ENCODE assay signal across 26 cellular contexts in genomic region chr4:88761342-88761741, GRCh38.
"Had no signal": no experiment of that assay in that cellular context is flagged by ENCODE, and none has a peak within 500 bp of the region (broad histone marks: within the 10 kb centered on the region; RNA-seq: fewer than 3 reads in every experiment).

No MANE protein-coding gene starts in this region.

- ATAC-seq: activated T-cell treated with anti-CD3 and anti-CD28 coated beads, Interleukin-2, amount 50 U/mL, for 4 hours; SK-N-SH treated with all-trans-retinoic acid at 6 μM for 48 hours had no signal

- H3K9me3 Mint-ChIP-seq: activated CD4-positive, alpha-beta memory T cell treated with anti-CD3 and anti-CD28 coated beads for 36 hours; activated naive CD8-positive, alpha-beta T cell treated with anti-CD3 and anti-CD28 coated beads, Interleukin-2, amount 10 ng/mL, durations not matched to agents 7 days and 5 days; activated T-cell treated with anti-CD3 and anti-CD28 coated beads, Interleukin-2, amount 50 U/mL, for 4 hours had no signal

- H3K27ac ChIP-seq: adrenal gland, Peyer's patch, RWPE1, SJCRH30 had no signal

- H3K4me1 ChIP-seq: Peyer's patch had no signal

- H3K4me3 Mint-ChIP-seq: activated CD4-positive, alpha-beta memory T cell treated with anti-CD3 and anti-CD28 coated beads for 36 hours; activated naive CD8-positive, alpha-beta T cell treated with anti-CD3 and anti-CD28 coated beads, Interleukin-2, amount 10 ng/mL, durations not matched to agents 7 days and 5 days; activated T-cell treated with anti-CD3 and anti-CD28 coated beads, Interleukin-2, amount 50 U/mL, for 4 hours had no signal

- H3K36me3 Mint-ChIP-seq: activated CD4-positive, alpha-beta memory T cell treated with anti-CD3 and anti-CD28 coated beads for 36 hours; activated naive CD8-positive, alpha-beta T cell treated with anti-CD3 and anti-CD28 coated beads, Interleukin-2, amount 10 ng/mL, durations not matched to agents 7 days and 5 days had no signal

- H3K27ac Mint-ChIP-seq: activated CD4-positive, alpha-beta memory T cell treated with anti-CD3 and anti-CD28 coated beads for 36 hours; activated naive CD8-positive, alpha-beta T cell treated with anti-CD3 and anti-CD28 coated beads, Interleukin-2, amount 10 ng/mL, durations not matched to agents 7 days and 5 days had no signal

- DNase-seq: activated CD4-positive, alpha-beta memory T cell treated with anti-CD3 and anti-CD28 coated beads for 36 hours; activated CD4-positive, alpha-beta T cell treated with anti-CD3 and anti-CD28 coated beads for 48 hours; activated CD4-positive, CD25-positive, alpha-beta regulatory T cell treated with anti-CD3 and anti-CD28 coated beads, Interleukin-2, amount 50 U/mL, for 72 hours; activated CD8-positive, alpha-beta memory T cell treated with anti-CD3 and anti-CD28 coated beads for 24 hours; activated gamma-delta T cell; activated naive CD4-positive, alpha-beta T cell treated with anti-CD3 and anti-CD28 coated beads, Interleukin-2, amount 50 U/mL, for 16 hours; activated naive CD8-positive, alpha-beta T cell treated with anti-CD3 and anti-CD28 coated beads, Interleukin-2, amount 10 ng/mL, durations not matched to agents 7 days and 5 days; activated T-cell treated with anti-CD3 and anti-CD28 coated beads, Interleukin-2, amount 50 U/mL, for 4 hours; adrenal gland; anterior cingulate cortex; Kasumi-1; KBM-7; NCI-H146; NCI-H187 treated with DMSO at 0.1 percent for 48 hours; NCI-H2081 treated with DMSO at 0.1 percent for 48 hours; NCI-H2171 treated with DMSO at 0.1 percent for 48 hours; NCI-H226; NCI-H69; NK-92 treated with Interleukin-12 subunit alpha and Interleukin-12 subunit beta, amount 100 ng/mL, for 24 hours; OCI-M1; Peyer's patch; Right ventricle myocardium superior; SJCRH30; SW 1271 had no signal

- H3K27me3 Mint-ChIP-seq: activated CD4-positive, alpha-beta memory T cell treated with anti-CD3 and anti-CD28 coated beads for 36 hours had no signal

- H3K36me3 ChIP-seq: SJCRH30 had no signal

- H3K9me3 ChIP-seq: adrenal gland, Peyer's patch, SJCRH30 had no signal

- H3K27me3 ChIP-seq: adrenal gland, Peyer's patch, SJCRH30 had no signal

- H3K4me3 ChIP-seq: adrenal gland, Peyer's patch, SJCRH30 had no signal
